8 cellular contexts compared by ENCODE assay signal in genomic region chr7:83547526-83547925, GRCh38.
DNase-seq lines count a peak whose midpoint lies in the region; ATAC-seq and TF ChIP-seq lines count a peak whose summit lies in the region.

No MANE protein-coding gene starts in this region.

- DNase-seq in NCI-H69 (lab: John Stamatoyannopoulos, UW) (peak; percentile 94), kidney epithelial cell (ENCODE audit: low read depth) (peak; percentile 50), pons (ENCODE audit: low spot score) (no peak), Ammon's horn (ENCODE audit: low spot score) (no peak)
- DNase-seq in effector memory CD4-positive, alpha-beta T cell = no peak
- no peak for DNase-seq in stimulated activated CD4-positive, alpha-beta T cell treated with anti-CD3 and anti-CD28 coated beads, Interleukin-12 subunit alpha, Interleukin-12 subunit beta, amount 100 ng/mL, for 4 hours

- no peaks in the 10 kb centered on the region for H3K27me3 ChIP-seq in kidney epithelial cell (ENCODE audit: control insufficient read depth, insufficient read depth, low read length)
- H3K27me3 ChIP-seq in effector memory CD4-positive, alpha-beta T cell (replicated peaks; ENCODE audit: control insufficient read depth, insufficient read depth, low read length, poor library complexity, severe bottlenecking) = no peaks in the 10 kb centered on the region

- no peak overlapping the region for H3K27ac ChIP-seq in effector memory CD4-positive, alpha-beta T cell (ENCODE audit: insufficient read depth, low read length, poor library complexity, severe bottlenecking)

- H3K36me3 ChIP-seq in kidney epithelial cell (ENCODE audit: control insufficient read depth, insufficient read depth, low read length) = no peaks in the 10 kb centered on the region
- H3K36me3 ChIP-seq in effector memory CD4-positive, alpha-beta T cell (ENCODE audit: control insufficient read depth, insufficient read depth, low read length) = no peaks in the 10 kb centered on the region

- ATAC-seq in GM19025 (IDR thresholded peaks at IDR 0.05; ENCODE audit: low read depth, unreplicated experiment) (peak; percentile 91), HG03159 (IDR thresholded peaks at IDR 0.05; ENCODE audit: unreplicated experiment) (peak; percentile 90)

- H3K4me3 ChIP-seq in kidney epithelial cell (ENCODE audit: low read depth, low read length) = no peak overlapping the region
- H3K4me3 ChIP-seq in effector memory CD4-positive, alpha-beta T cell (ENCODE audit: insufficient read depth, low read depth, low read length, poor library complexity, severe bottlenecking) = no peak overlapping the region

- H3K9me3 ChIP-seq in effector memory CD4-positive, alpha-beta T cell (ENCODE audit: control insufficient read depth, low read length) = no peaks in the 10 kb centered on the region

- H3K4me1 ChIP-seq in effector memory CD4-positive, alpha-beta T cell (ENCODE audit: control insufficient read depth, insufficient read depth, low read length, poor library complexity, severe bottlenecking) = no peaks in the 10 kb centered on the region

- TF ChIP-seq CTCF in kidney epithelial cell (IDR thresholded peaks at IDR 0.05; ENCODE audit: insufficient read depth, low read length, poor library complexity, severe bottlenecking) = no peak

Comparison
In these comparisons a context has a peak if more than half of its experiments do, and no peak if none do; other contexts are left out.
1. DNase-seq: peak in NCI-H69 (single experiment) and kidney epithelial cell (single experiment); none in effector memory CD4-positive, alpha-beta T cell (0 of 3), pons (single experiment), stimulated activated CD4-positive, alpha-beta T cell treated with anti-CD3 and anti-CD28 coated beads, Interleukin-12 subunit alpha, Interleukin-12 subunit beta, amount 100 ng/mL, for 4 hours (single experiment) and Ammon's horn (single experiment).